ENCODE assay signal across 18 cellular contexts in genomic region chr6:139748353-139749146, GRCh38.
DNase-seq lines count a peak whose midpoint lies in the region; ATAC-seq, FAIRE-seq and TF ChIP-seq lines count a peak whose summit lies in the region.
"Had no signal": no experiment of that assay in that cellular context is flagged by ENCODE, and none has a peak within 500 bp of the region (broad histone marks: within the 10 kb centered on the region; RNA-seq: fewer than 3 reads in every experiment).

No MANE protein-coding gene starts in this region.

- intact Hi-C loops in right cardiac atrium (cut with DNase I) = no loop called here

- H3K27ac ChIP-seq in right cardiac atrium (ENCODE audit: low read length) = peak overlapping the region; percentile 9
- peak overlapping the region; percentile 7 for H3K27ac ChIP-seq in osteoblast (ENCODE audit: low read depth, low read length)

- no peaks in the 10 kb centered on the region for H3K79me2 ChIP-seq in osteoblast (ENCODE audit: insufficient read depth, low read length)

- H3K4me1 ChIP-seq in right cardiac atrium (ENCODE audit: control insufficient read depth, insufficient read depth, low read length) (peaks cover 3% of the 10 kb centered on the region), osteoblast (ENCODE audit: insufficient read depth, low read length) (peaks cover 61% of the 10 kb centered on the region)
- H3K4me1 ChIP-seq: BE2C had no signal

- FAIRE-seq in G401.6 (lab: Jason Lieb, UNC) = peak; percentile 15
- FAIRE-seq: H1 had no signal

- peak; percentile 55 for ATAC-seq in right cardiac atrium
- ATAC-seq: activated T-helper 17 cell treated with anti-CD3 and anti-CD28 coated beads, Interleukin-2, amount 50 U/mL, for 72 hours; stimulated activated naive B cell treated with anti-CD40 and anti-IgM and Interleukin-4, amounts not matched to agents 10 μg/mL and 1 μg/mL and 100 μg/mL, for 72 hours had no signal

- no peak for TF ChIP-seq CTCF in osteoblast (IDR thresholded peaks at IDR 0.05; ENCODE audit: extremely low read depth, low read depth, low read length)

- H3K4me3 ChIP-seq in right cardiac atrium (ENCODE audit: low read length) = no peak overlapping the region
- no peak overlapping the region for H3K4me3 ChIP-seq in osteoblast (ENCODE audit: insufficient read depth, low read length)

- H2AFZ ChIP-seq in osteoblast (ENCODE audit: low read length) = no peak overlapping the region

- DNase-seq in SW480 (ENCODE audit: low spot score) (peak; percentile 42), right cardiac atrium (no peak), osteoblast (ENCODE audit: insufficient read length, low spot score, missing footprints) (peak; percentile 37), T-helper 9 cell (no peak), occipital lobe (lab: John Stamatoyannopoulos, UW) (no peak)
- no peak for DNase-seq in activated CD8-positive, alpha-beta memory T cell treated with anti-CD3 and anti-CD28 coated beads, Interleukin-2, amount 50 U/mL, for 48 hours
- DNase-seq in stimulated activated CD4-positive, alpha-beta T cell treated with anti-CD3 and anti-CD28 coated beads, Interleukin-12 subunit alpha, Interleukin-12 subunit beta, amount 100 ng/mL, for 4 hours = no peak
- DNase-seq: activated CD4-positive, alpha-beta T cell treated with anti-CD3 and anti-CD28 coated beads for 4 hours; BE2C; DND-41; head of caudate nucleus; NCI-H2171 treated with DMSO at 0.1 percent for 48 hours; stimulated activated CD4-positive, alpha-beta T cell treated with anti-CD3 and anti-CD28 coated beads, Interleukin-4, amount 100 ng/mL, for 4 hours; stimulated activated naive B cell treated with anti-CD40 and anti-IgM and Interleukin-4, amounts not matched to agents 10 μg/mL and 1 μg/mL and 100 μg/mL, for 72 hours; T-helper 1 cell had no signal

- H3K4me2 ChIP-seq in osteoblast (ENCODE audit: insufficient read depth, low read length) = no peak overlapping the region

- 47% methylated on average over 5 of the region's 5 CpGs for WGBS in right cardiac atrium

- H4K20me1 ChIP-seq in osteoblast (ENCODE audit: insufficient read depth, low read length) = no peaks in the 10 kb centered on the region

- H3K36me3 ChIP-seq in osteoblast (ENCODE audit: insufficient read depth, low read length) = no peaks in the 10 kb centered on the region
- H3K36me3 ChIP-seq: BE2C had no signal

- H3K27me3 ChIP-seq in right cardiac atrium (ENCODE audit: control insufficient read depth, insufficient read depth) = no peaks in the 10 kb centered on the region
- no peaks in the 10 kb centered on the region for H3K27me3 ChIP-seq in osteoblast (ENCODE audit: insufficient read depth, low read length)
- H3K27me3 ChIP-seq: BE2C had no signal

- H3K9me3 ChIP-seq in right cardiac atrium (ENCODE audit: control insufficient read depth, low read length) = no peaks in the 10 kb centered on the region
- no peaks in the 10 kb centered on the region for H3K9me3 ChIP-seq in osteoblast (ENCODE audit: low read depth, low read length)
- H3K9me3 ChIP-seq: BE2C had no signal

Comparison
In these comparisons a context has a peak if more than half of its experiments do, and no peak if none do; other contexts are left out.
1. DNase-seq: peak in SW480 (single experiment) and osteoblast (single experiment); none in right cardiac atrium (0 of 3), T-helper 9 cell (single experiment), activated CD8-positive, alpha-beta memory T cell treated with anti-CD3 and anti-CD28 coated beads, Interleukin-2, amount 50 U/mL, for 48 hours (single experiment), occipital lobe (single experiment) and stimulated activated CD4-positive, alpha-beta T cell treated with anti-CD3 and anti-CD28 coated beads, Interleukin-12 subunit alpha, Interleukin-12 subunit beta, amount 100 ng/mL, for 4 hours (single experiment).